ENCODE assay signal across 15 cellular contexts in genomic region chr15:57323299-57323805, GRCh38. TPM values are rescaled to one million over a fixed set of nuclear protein-coding genes. Genes with fewer than 3 reads are reported as not detected.
DNase-seq lines count a peak whose midpoint lies in the region; ATAC-seq, FAIRE-seq and TF ChIP-seq lines count a peak whose summit lies in the region.
"Had no signal": no experiment of that assay in that cellular context is flagged by ENCODE, and none has a peak within 500 bp of the region (broad histone marks: within the 10 kb centered on the region; RNA-seq: fewer than 3 reads in every experiment).

No MANE protein-coding gene starts in this region.

- H3K9me1 ChIP-seq in IMR-90 (ENCODE audit: insufficient read depth, low read length) (peaks cover 9% of the 10 kb centered on the region), K562 (ENCODE audit: control insufficient read depth, insufficient read depth, low read length) (no peaks in the 10 kb centered on the region)

- peaks cover 7% of the 10 kb centered on the region; the same call in 2 of the 3 replicates for H3K79me2 ChIP-seq in K562 (ENCODE audit: control insufficient read depth, insufficient read depth, low read length)

- H3K9ac ChIP-seq in IMR-90 (ENCODE audit: low read depth, low read length): no peak overlapping the region
- H3K9ac ChIP-seq in K562 (ENCODE audit: insufficient read depth in 1 of 2, low read depth in 2 of 2, low read length in 2 of 2): peak overlapping the region; percentile 79 to 87

- peak overlapping the region; percentile 32; the same call in 1 of the 3 replicates for H3K4me3 ChIP-seq in A549
- no peak overlapping the region for H3K4me3 ChIP-seq in IMR-90 (ENCODE audit: insufficient read depth, low read depth, low read length)
- peak overlapping the region; percentile 28 for H3K4me3 ChIP-seq in K562
- H3K4me3 ChIP-seq in uterus: no peak overlapping the region
- H3K4me3 ChIP-seq: testis had no signal

- TF ChIP-seq EP300 in A549 (IDR thresholded peaks at IDR 0.05): no peak
- no peak for TF ChIP-seq EP300 in K562 (IDR thresholded peaks at IDR 0.05; ENCODE audit: low read length)

- H3K18ac ChIP-seq in IMR-90 (ENCODE audit: low read depth, low read length): no peak overlapping the region

- H3K27me3 Mint-ChIP-seq in nephron (ENCODE audit: low read depth): peaks cover 5% of the 10 kb centered on the region
- H3K27me3 Mint-ChIP-seq: activated B cell treated with CpG ODN at 0.5 μM for 24 hours had no signal

- peak overlapping the region; percentile 58; the same call in 1 of the 3 replicates for H2BK15ac ChIP-seq in IMR-90 (ENCODE audit: low read depth, low read length)

- intact Hi-C loops in IMR-90 (cut with micrococcal nuclease): no loop called here
- intact Hi-C loops in K562 (cut with micrococcal nuclease): loop anchor here (5.0 kb wide), 2 partner anchors 101 to 1926 kb away; no protein-coding TSS in a partner anchor
- intact Hi-C loops in uterus (cut with DNase I; ENCODE audit: low total_unique reads): no loop called here

- 87% methylated on average over 12 of the region's 12 CpGs for WGBS in A549 (ENCODE audit: missing lambda C conversion rate)
- WGBS in IMR-90 (ENCODE audit: extremely low coverage in 2 of 2, insufficient read length in 1 of 2), 2 experiments: 90% methylated on average over 2 of the region's 12 CpGs; no CpG with 5 or more reads in 1 of the 2 experiments
- 21% methylated on average over 12 of the region's 12 CpGs for WGBS in K562 (ENCODE audit: insufficient coverage, low coverage, missing lambda C conversion rate)

- peak overlapping the region in 2 of 3 experiments; percentile 20 to 43 for H3K27ac Mint-ChIP-seq in nephron
- H3K27ac Mint-ChIP-seq: activated B cell treated with CpG ODN at 0.5 μM for 24 hours had no signal

- peaks cover 50% of the 10 kb centered on the region for H3K4me1 Mint-ChIP-seq in nephron

- H4K20me1 ChIP-seq in IMR-90 (ENCODE audit: insufficient read depth, low read length) (no peaks in the 10 kb centered on the region), K562 (replicated peaks; ENCODE audit: control insufficient read depth, insufficient read depth, low read length) (no peaks in the 10 kb centered on the region)

- H3K9me3 Mint-ChIP-seq in nephron: peaks cover 6% of the 10 kb centered on the region
- H3K9me3 Mint-ChIP-seq: activated B cell treated with CpG ODN at 0.5 μM for 24 hours, T-cell had no signal

- H3K4me1 ChIP-seq in A549 (peaks cover 31% of the 10 kb centered on the region), IMR-90 (ENCODE audit: control insufficient read depth, insufficient read depth, low read length) (peaks cover 5% of the 10 kb centered on the region), K562 (replicated peaks in 1 of 2; ENCODE audit: control insufficient read depth in 2 of 2, insufficient read depth in 2 of 2, low read length in 2 of 2) (peaks cover 53 to 62% of the 10 kb centered on the region in 2 experiments), uterus (no peaks in the 10 kb centered on the region)
- H3K4me1 ChIP-seq: testis had no signal

- FAIRE-seq in A549 (lab: Jason Lieb, UNC) (no peak), K562 (lab: Jason Lieb, UNC) (no peak)
- FAIRE-seq: colon had no signal

- TF ChIP-seq RAD21 in A549 (conservative IDR thresholded peaks at IDR 0.05 in 1 of 2, IDR thresholded peaks at IDR 0.05 in 1 of 2): no peak
- no peak for TF ChIP-seq RAD21 in IMR-90 (IDR thresholded peaks at IDR 0.05; ENCODE audit: low read length)
- TF ChIP-seq RAD21 in K562 (CRISPR knock-in tag; conservative IDR thresholded peaks at IDR 0.05 in 1 of 2, IDR thresholded peaks at IDR 0.05 in 1 of 2): no peak

- H3K27me3 ChIP-seq in IMR-90 (ENCODE audit: control insufficient read depth, insufficient read depth, low read length) (no peaks in the 10 kb centered on the region), K562 (ENCODE audit: control insufficient read depth in 2 of 2, insufficient read depth in 2 of 2, low read length in 2 of 2) (no peaks in the 10 kb centered on the region), uterus (no peaks in the 10 kb centered on the region)
- H3K27me3 ChIP-seq: testis had no signal

- peak overlapping the region; percentile 75 for H3K4me2 ChIP-seq in A549
- H3K4me2 ChIP-seq in IMR-90 (ENCODE audit: low read depth, low read length): no peak overlapping the region
- H3K4me2 ChIP-seq in K562 (ENCODE audit: insufficient read depth, low read length): peak overlapping the region; percentile 72

- peak overlapping the region; percentile 90 for H2AK9ac ChIP-seq in IMR-90 (replicated peaks; ENCODE audit: low read depth, low read length, poor library complexity)

- peak overlapping the region; percentile 84 for H2AFZ ChIP-seq in IMR-90 (replicated peaks; ENCODE audit: low read length, poor library complexity)
- peak overlapping the region; percentile 94 for H2AFZ ChIP-seq in K562 (ENCODE audit: low read depth, low read length)

- 0 out of 2 replicates have a peak overlapping the region, but pooled peaks have one; percentile 43 for H4K5ac ChIP-seq in IMR-90 (ENCODE audit: low read depth, low read length)

- H2BK5ac ChIP-seq in IMR-90 (ENCODE audit: low read depth, low read length, poor library complexity, severe bottlenecking): peak overlapping the region; percentile 67

- H2AK5ac ChIP-seq in IMR-90 (ENCODE audit: low read depth, low read length): peak overlapping the region; percentile 7

- peak; percentile 9 to 39; a peak in 3 of 6 replicates for ATAC-seq in A549
- ATAC-seq in IMR-90 (ENCODE audit: low read depth): no peak
- ATAC-seq in K562: no peak; the same call in 2 of the 3 replicates
- no peak for ATAC-seq in omental fat pad (ENCODE audit: low FRiP score)
- no peak for ATAC-seq in GM21576 (IDR thresholded peaks at IDR 0.05; ENCODE audit: unreplicated experiment)

- H3K9me3 ChIP-seq in A549: no peaks in the 10 kb centered on the region
- no peaks in the 10 kb centered on the region for H3K9me3 ChIP-seq in IMR-90 (ENCODE audit: control insufficient read depth, insufficient read depth, low read length)
- peaks cover 3% of the 10 kb centered on the region; the same call in 1 of the 2 replicates for H3K9me3 ChIP-seq in K562 (replicated peaks; ENCODE audit: control insufficient read depth, insufficient read depth, low read depth, low read length)
- H3K9me3 ChIP-seq in uterus: no peaks in the 10 kb centered on the region
- H3K9me3 ChIP-seq: testis had no signal

- DNase-seq in A549 (ENCODE audit: low read depth in 1 of 2, low spot score in 1 of 2) (no peak), IMR-90 (no peak), K562 (ENCODE audit: extremely low read depth in 1 of 4, low spot score in 3 of 4) (no peak), omental fat pad (ENCODE audit: low spot score) (no peak), uterus (no peak), DMS153 (lab: John Stamatoyannopoulos, UW) (no peak)
- DNase-seq: activated B cell treated with CpG ODN at 0.5 μM for 24 hours, activated gamma-delta T cell, NCI-H1105 treated with DMSO at 0.1 percent for 48 hours, NCI-H446, testis had no signal

- no peak for TF ChIP-seq POLR2A in A549 (IDR thresholded peaks at IDR 0.05; ENCODE audit: low read length)
- TF ChIP-seq POLR2A in IMR-90 (IDR thresholded peaks at IDR 0.05; ENCODE audit: low read depth, low read length): no peak
- no peak for TF ChIP-seq POLR2A in K562 (conservative IDR thresholded peaks at IDR 0.05)
- no peak for TF ChIP-seq POLR2A in uterus (IDR thresholded peaks at IDR 0.05)

- H3K79me1 ChIP-seq in IMR-90 (ENCODE audit: low read depth in 1 of 2, low read length in 2 of 2): no peaks in the 10 kb centered on the region

- peak overlapping the region; percentile 66 for H3K4ac ChIP-seq in IMR-90 (ENCODE audit: low read depth, low read length)

- no peak overlapping the region for H2BK20ac ChIP-seq in IMR-90 (ENCODE audit: low read depth, low read length)

- H2BK120ac ChIP-seq in IMR-90 (ENCODE audit: low read depth, low read length): peak overlapping the region; percentile 75; the same call in 1 of the 2 replicates

- BruUV-seq in IMR-90 (replicated peaks; lab: Mats Ljungman, UMichigan): no TSS peak
- no TSS peak for BruUV-seq in K562 (replicated peaks; lab: Mats Ljungman, UMichigan)

- peak overlapping the region; percentile 43 to 82; a peak in 3 of 4 replicates for H4K8ac ChIP-seq in IMR-90 (ENCODE audit: low read depth in 2 of 2, low read length in 2 of 2)

- peak overlapping the region; percentile 58 for H4K91ac ChIP-seq in IMR-90 (ENCODE audit: insufficient read depth, low read depth, low read length)

- peak overlapping the region; percentile 91 to 95 for H3K27ac ChIP-seq in A549
- H3K27ac ChIP-seq in IMR-90 (ENCODE audit: insufficient read depth, low read length): no peak overlapping the region
- peak overlapping the region; percentile 99 for H3K27ac ChIP-seq in K562 (ENCODE audit: extremely low read depth, low read depth, low read length)
- H3K27ac ChIP-seq in uterus: no peak overlapping the region
- H3K27ac ChIP-seq: testis had no signal

- H3K36me3 ChIP-seq in IMR-90 (ENCODE audit: control insufficient read depth, insufficient read depth, low read length) (no peaks in the 10 kb centered on the region), K562 (ENCODE audit: control insufficient read depth, insufficient read depth, low read length) (no peaks in the 10 kb centered on the region; the same call in 2 of the 3 replicates), uterus (no peaks in the 10 kb centered on the region)

- CTCF ChIA-PET in A549 (lab: Yijun Ruan, JAX): interaction anchor here (0.7 to 3.9 kb wide), 9 partner anchors 12 to 832 kb away, joined by 3 to 29 read pairs (median 4); no protein-coding TSS in a partner anchor
- CTCF ChIA-PET in IMR-90 (lab: Yijun Ruan, JAX): interaction anchor here (0.5 kb wide), 1 partner anchor 52 kb away, joined by 5 read pairs; no protein-coding TSS in a partner anchor
- CTCF ChIA-PET in K562 (lab: Yijun Ruan, JAX; ENCODE audit: low intra/inter-chr PET ratio): no interaction called here

- H3K36me3 Mint-ChIP-seq in nephron (ENCODE audit: low read depth): no peaks in the 10 kb centered on the region
- H3K36me3 Mint-ChIP-seq: T-cell had no signal

- H3K56ac ChIP-seq in IMR-90 (ENCODE audit: extremely low read depth, insufficient read depth, low read length): no peak overlapping the region

- H3K23ac ChIP-seq in IMR-90 (ENCODE audit: low read depth, low read length): 0 out of 2 replicates have a peak overlapping the region, but pooled peaks have one; percentile 34

- in situ Hi-C loops in IMR-90 (cut with MboI; ENCODE audit: low sequenced_read_pairs) (no loop called here), K562 (cut with MboI) (loop anchor here (25.0 kb wide), 1 partner anchor 836 kb away; no protein-coding TSS in a partner anchor)

- POLR2A ChIA-PET in A549 (lab: Yijun Ruan, JAX) (interaction anchor here (1.1 to 1.5 kb wide), 3 partner anchors 17 to 405 kb away, joined by 4 to 9 read pairs (median 7); no protein-coding TSS in a partner anchor), IMR-90 (lab: Charles Lee; ENCODE audit: unreplicated experiment) (no interaction called here), K562 (lab: Yijun Ruan, JAX) (interaction anchor here (0.7 to 2.4 kb wide), 4 partner anchors 17 to 650 kb away, joined by 3 to 10 read pairs (median 4); no protein-coding TSS in a partner anchor)

- peak overlapping the region; percentile 45; the same call in 1 of the 2 replicates for H3K14ac ChIP-seq in IMR-90 (replicated peaks; ENCODE audit: low read depth, low read length)

- TF ChIP-seq CTCF in A549 (IDR thresholded peaks at IDR 0.05) (no peak), IMR-90 (conservative IDR thresholded peaks at IDR 0.05; ENCODE audit: low read depth, low read length) (no peak), K562 (IDR thresholded peaks at IDR 0.05 in 2 of 3, conservative IDR thresholded peaks at IDR 0.05 in 1 of 3; ENCODE audit: insufficient read depth in 2 of 3, low read depth in 1 of 3, low read length in 3 of 3) (no peak), nephron (IDR thresholded peaks at IDR 0.05; ENCODE audit: unreplicated experiment in 3 of 3) (no peak), omental fat pad (IDR thresholded peaks at IDR 0.05) (no peak), uterus (IDR thresholded peaks at IDR 0.05) (no peak)

- dilution Hi-C loops in IMR-90 (cut with HindIII; ENCODE audit: low sequenced_read_pairs, unreplicated experiment): no loop called here

- no peak overlapping the region for H3K4me3 Mint-ChIP-seq in nephron
- H3K4me3 Mint-ChIP-seq: activated B cell treated with CpG ODN at 0.5 μM for 24 hours, T-cell had no signal

RNA-seq across cellular contexts. Expression of gene CGNL1, which starts 53.0 kb away (rescaled TPM):
- polyA plus RNA-seq in A549 (2011; rRNA removed) (1.8 and 2.3 TPM in 2 replicates), A549 (2017; fragmentation: RNase III; extraction: RNeasy Plus Mini Kit Qiagen cat#74134 plus additional on column Dnase treatment) (1.4 to 1.8 TPM (median 1.6 TPM) in 3 replicates), IMR-90 (2012; rRNA removed) (0.03 and 0.07 TPM in 2 replicates), K562 (2011; rRNA removed) (not detected in 2 replicates), K562 (2014; fragmentation: Illumina TruSeq; extraction: Trizol) (0.01 TPM in 1 of 2 replicates, not detected in the other), K562 (2014; fragmentation: Nextera tagmentation; extraction: Ambion mirVana) (not detected), K562 (2014; rRNA removed) (not detected in 2 replicates)
- polyA plus RNA-seq in A549 (2012; cell fraction: cytosol; rRNA removed): 0.79 and 0.83 TPM in 2 replicates
- 1.2 and 1.6 TPM in 2 replicates for polyA plus RNA-seq in A549 (2012; cell fraction: nucleus; rRNA removed)
- polyA minus RNA-seq in A549 (2011; rRNA and poly(A)+ RNA removed): 2.6 and 3.1 TPM in 2 replicates
- total RNA-seq in IMR-90 (2012; rRNA removed) (under 0.01 and 0.18 TPM in 2 replicates), K562 (2014; rRNA removed) (not detected in 2 replicates), K562 (2014; rRNA removed; fragmentation: Illumina TruSeq; extraction: Trizol) (not detected in 2 replicates), K562 (2015; rRNA removed; fragmentation: Illumina TruSeq; extraction: Trizol) (not detected in 2 replicates), K562 (2021) (0.07 and 0.18 TPM in 2 replicates), omental fat pad (10 to 100 TPM in 1 of 4 donors, 1 to 10 TPM in 3; 4.7 to 13.7 (median 7.3) TPM), uterus (10 to 100 TPM; 15.1 to 74.4 (median 31.7) TPM)
- 0.02 TPM in 2 replicates for polyA plus RNA-seq in IMR-90 (2012; cell fraction: cytosol; rRNA removed)
- 0.05 and 0.09 TPM in 2 replicates for polyA plus RNA-seq in IMR-90 (2012; cell fraction: nucleus; rRNA removed; ENCODE audit: low replicate concordance)
- not detected in 2 replicates for total RNA-seq in K562 (2011; cell fraction: chromatin; rRNA removed; ENCODE audit: low replicate concordance)
- not detected in 2 replicates for total RNA-seq in K562 (2011; cell fraction: nucleolus; rRNA removed)
- total RNA-seq in K562 (2011; cell fraction: nucleoplasm; rRNA removed): not detected in 2 replicates
- polyA plus RNA-seq in K562 (2011; cell fraction: cytosol; rRNA removed): not detected in 2 replicates
- 0.01 TPM in 1 of 2 replicates, not detected in the other for polyA plus RNA-seq in K562 (2011; cell fraction: nucleus; rRNA removed)
- 0.01 TPM in 1 of 2 replicates, not detected in the other for polyA plus RNA-seq in K562 (2012)
- not detected in 2 replicates for polyA minus RNA-seq in K562 (2011; rRNA and poly(A)+ RNA removed)
- polyA minus RNA-seq in K562 (2011; cell fraction: cytosol; rRNA and poly(A)+ RNA removed): not detected in 2 replicates
- not detected in 2 replicates for polyA minus RNA-seq in K562 (2011; cell fraction: nucleus; rRNA and poly(A)+ RNA removed)

Comparison
In these comparisons a context has a peak if more than half of its experiments do, and no peak if none do; other contexts are left out.
1. ATAC-seq: peak in A549 (2 of 2); none in IMR-90 (single experiment), K562 (single experiment), omental fat pad (single experiment) and GM21576 (single experiment).
2. H3K27ac ChIP-seq: peak in A549 (2 of 2) and K562 (single experiment); none in IMR-90 (single experiment) and uterus (0 of 2).
3. H3K4me3 ChIP-seq: peak in A549 (single experiment) and K562 (single experiment); none in IMR-90 (single experiment) and uterus (0 of 2).
4. Of the 35 proteins assayed by ChIP-seq in both K562 and A549: peak only in K562: PHF8; only in A549: MAX; in both: none; in neither: 33.